18 cellular contexts compared by ENCODE assay signal in the genomic region with DNA sequence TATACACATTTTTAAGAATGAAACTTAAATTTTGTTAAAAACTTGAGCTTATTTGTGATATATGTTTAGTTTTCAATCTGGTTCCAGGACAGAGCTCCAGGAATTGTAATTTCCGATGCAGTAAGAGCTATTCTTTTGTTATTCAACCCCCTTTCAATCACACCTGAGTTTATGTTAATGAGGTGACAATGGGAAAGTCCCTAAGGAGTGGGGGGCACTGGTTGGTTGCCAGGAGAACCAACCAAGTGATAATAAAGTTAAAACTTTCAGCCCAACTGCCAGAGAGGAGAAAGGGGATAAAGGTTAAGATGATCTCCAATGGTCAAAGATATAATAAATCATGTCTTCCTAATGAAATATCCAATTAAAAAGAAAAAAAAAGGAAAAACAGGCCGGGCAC. TPM values are rescaled to one million over a fixed set of nuclear protein-coding genes. Genes with fewer than 3 reads are reported as not detected.
DNase-seq lines count a peak whose midpoint lies in the region; ATAC-seq and TF ChIP-seq lines count a peak whose summit lies in the region.
"Had no signal": no experiment of that assay in that cellular context is flagged by ENCODE, and none has a peak within 500 bp of the region (broad histone marks: within the 10 kb centered on the region; RNA-seq: fewer than 3 reads in every experiment).

No MANE protein-coding gene starts in this region.

- H3K9me2 ChIP-seq in OCI-LY7 (ENCODE audit: insufficient read depth, low read length): no peaks in the 10 kb centered on the region
- H3K9me2 ChIP-seq: SK-N-SH had no signal

- H3K27ac Mint-ChIP-seq in CD8-positive, alpha-beta T cell: peak overlapping the region; percentile 41
- peak overlapping the region; percentile 34 for H3K27ac Mint-ChIP-seq in activated T-helper 1 cell treated with anti-CD3 and anti-CD28 coated beads, Interleukin-12 subunit alpha, Interleukin-12 subunit beta, Interleukin-2, Interleukin-4 antibody, amounts not matched to agents 30 ng/mL and 10 ng/mL and 1 ng/mL, durations not matched to agents 14 hours and 24 hours and 36 hours
- H3K27ac Mint-ChIP-seq: HFFc6 had no signal

- no peak overlapping the region for H3K4me3 Mint-ChIP-seq in CD8-positive, alpha-beta T cell
- no peak overlapping the region for H3K4me3 Mint-ChIP-seq in activated T-helper 1 cell treated with anti-CD3 and anti-CD28 coated beads, Interleukin-12 subunit alpha, Interleukin-12 subunit beta, Interleukin-2, Interleukin-4 antibody, amounts not matched to agents 30 ng/mL and 10 ng/mL and 1 ng/mL, durations not matched to agents 14 hours and 24 hours and 36 hours
- H3K4me3 Mint-ChIP-seq: CD8-positive, alpha-beta memory T cell; HFFc6 had no signal

- H2AFZ ChIP-seq in OCI-LY7 (ENCODE audit: low read length): no peak overlapping the region

- no peaks in the 10 kb centered on the region for H3K9me3 Mint-ChIP-seq in CD8-positive, alpha-beta T cell
- no peaks in the 10 kb centered on the region for H3K9me3 Mint-ChIP-seq in activated T-helper 1 cell treated with anti-CD3 and anti-CD28 coated beads, Interleukin-12 subunit alpha, Interleukin-12 subunit beta, Interleukin-2, Interleukin-4 antibody, amounts not matched to agents 30 ng/mL and 10 ng/mL and 1 ng/mL, durations not matched to agents 14 hours and 24 hours and 36 hours
- H3K9me3 Mint-ChIP-seq: CD8-positive, alpha-beta memory T cell; HFFc6 had no signal

- H3K27ac ChIP-seq in CD8-positive, alpha-beta T cell (ENCODE audit: low read depth, low read length): no peak overlapping the region
- no peak overlapping the region for H3K27ac ChIP-seq in OCI-LY7 (ENCODE audit: low read depth, low read length, poor library complexity, severe bottlenecking)
- H3K27ac ChIP-seq: BLaER1 treated with 17β-estradiol and CSF1 and Interleukin-3, amounts not matched to agents 10 nM and 100 nM had no signal

- DNase-seq in CD8-positive, alpha-beta T cell: no peak
- peak; percentile 79 for DNase-seq in H7
- no peak for DNase-seq in activated T-helper 1 cell treated with anti-CD3 and anti-CD28 coated beads, Interleukin-12 subunit alpha, Interleukin-12 subunit beta, Interleukin-2, Interleukin-4 antibody, amounts not matched to agents 30 ng/mL and 10 ng/mL and 1 ng/mL, durations not matched to agents 14 hours and 24 hours and 36 hours (ENCODE audit: low spot score)
- DNase-seq in iPS-NIHi11 (ENCODE audit: low spot score): peak; percentile 29
- no peak for DNase-seq in OCI-LY7 (ENCODE audit: low spot score)
- DNase-seq in NCI-H187 treated with DMSO at 0.1 percent for 48 hours (lab: John Stamatoyannopoulos, UW): no peak
- no peak for DNase-seq in NCI-H1105 treated with DMSO at 0.1 percent for 48 hours (lab: John Stamatoyannopoulos, UW)
- DNase-seq: CD8-positive, alpha-beta memory T cell; DMS53; EL; HFFc6; NCI-H1092 treated with DMSO at 0.1 percent for 48 hours; NCI-H510A; NCI-H774; OCI-M1; SHP77; SK-N-SH had no signal

- peaks cover 10% of the 10 kb centered on the region for H3K36me3 ChIP-seq in CD8-positive, alpha-beta T cell (ENCODE audit: insufficient read depth, low read length)
- H3K36me3 ChIP-seq in H7 (replicated peaks; ENCODE audit: control insufficient read depth, insufficient read depth, low read length) (peaks cover 7% of the 10 kb centered on the region), OCI-LY7 (ENCODE audit: insufficient read depth, low read length) (peaks cover 73% of the 10 kb centered on the region)

- H3K27me3 ChIP-seq in CD8-positive, alpha-beta T cell (ENCODE audit: insufficient read depth, low read length): no peaks in the 10 kb centered on the region
- H3K27me3 ChIP-seq in H7 (ENCODE audit: control insufficient read depth, insufficient read depth, low read length): no peaks in the 10 kb centered on the region
- H3K27me3 ChIP-seq: BLaER1 treated with 17β-estradiol and CSF1 and Interleukin-3, amounts not matched to agents 10 nM and 100 nM had no signal

- H3K79me2 ChIP-seq in OCI-LY7 (ENCODE audit: insufficient read depth, low read depth, low read length): peaks cover 24% of the 10 kb centered on the region

- H3K4me1 Mint-ChIP-seq in CD8-positive, alpha-beta T cell (ENCODE audit: low read depth): peaks cover 11% of the 10 kb centered on the region
- H3K4me1 Mint-ChIP-seq in activated T-helper 1 cell treated with anti-CD3 and anti-CD28 coated beads, Interleukin-12 subunit alpha, Interleukin-12 subunit beta, Interleukin-2, Interleukin-4 antibody, amounts not matched to agents 30 ng/mL and 10 ng/mL and 1 ng/mL, durations not matched to agents 14 hours and 24 hours and 36 hours (ENCODE audit: low read depth): peaks cover 12% of the 10 kb centered on the region

- no peak overlapping the region for H3K4me2 ChIP-seq in OCI-LY7 (ENCODE audit: low read length)
- H3K4me2 ChIP-seq: BLaER1 treated with 17β-estradiol and CSF1 and Interleukin-3, amounts not matched to agents 10 nM and 100 nM; SK-N-SH had no signal

- POLR2A ChIA-PET in CD8-positive, alpha-beta T cell (lab: Charles Lee): no interaction called here
- POLR2A ChIA-PET in OCI-LY7 (lab: Charles Lee): interaction anchor here (0.5 to 1.4 kb wide), 5 partner anchors 10 to 654 kb away, joined by 3 to 6 read pairs (median 3); partner anchors contain the start of genes CASP8AP2 and PM20D2

- no peaks in the 10 kb centered on the region for H3K9me3 ChIP-seq in CD8-positive, alpha-beta T cell (ENCODE audit: low read length)
- H3K9me3 ChIP-seq in OCI-LY7 (ENCODE audit: low read length): no peaks in the 10 kb centered on the region
- H3K9me3 ChIP-seq: BLaER1 treated with 17β-estradiol and CSF1 and Interleukin-3, amounts not matched to agents 10 nM and 100 nM; SK-N-SH had no signal

- CTCF ChIA-PET in CD8-positive, alpha-beta T cell (lab: Charles Lee): interaction anchor here (1.0 to 1.6 kb wide), 2 partner anchors 17 to 21 kb away, joined by 3 to 4 read pairs; no protein-coding TSS in a partner anchor
- CTCF ChIA-PET in OCI-LY7 (lab: Charles Lee; ENCODE audit: unreplicated experiment): no interaction called here

- no peak overlapping the region for H3K4me3 ChIP-seq in CD8-positive, alpha-beta T cell (ENCODE audit: low read depth, low read length)
- H3K4me3 ChIP-seq in H7 (ENCODE audit: insufficient read depth, low read depth, low read length) (no peak overlapping the region), OCI-LY7 (ENCODE audit: low read depth, low read length, poor library complexity, severe bottlenecking) (no peak overlapping the region)
- H3K4me3 ChIP-seq: BLaER1 treated with 17β-estradiol and CSF1 and Interleukin-3, amounts not matched to agents 10 nM and 100 nM had no signal

- peaks cover 6% of the 10 kb centered on the region for H3K4me1 ChIP-seq in CD8-positive, alpha-beta T cell (ENCODE audit: insufficient read depth, low read length)
- no peaks in the 10 kb centered on the region for H3K4me1 ChIP-seq in OCI-LY7 (ENCODE audit: insufficient read depth, low read length, poor library complexity, severe bottlenecking)

- no peak for ATAC-seq in CD8-positive, alpha-beta T cell

- 0 out of 2 replicates have a peak, but pooled peaks cover 7% of the 10 kb centered on the region for H4K20me1 ChIP-seq in OCI-LY7 (ENCODE audit: insufficient read depth, low read length)

- no TSS peak for BruUV-seq in OCI-LY7 (replicated peaks; lab: Mats Ljungman, UMichigan)

- intact Hi-C loops in CD8-positive, alpha-beta T cell (cut with DNase I, micrococcal nuclease): no loop called here
- intact Hi-C loops in activated T-helper 1 cell treated with anti-CD3 and anti-CD28 coated beads, Interleukin-12 subunit alpha, Interleukin-12 subunit beta, Interleukin-2, Interleukin-4 antibody, amounts not matched to agents 30 ng/mL and 10 ng/mL and 1 ng/mL, durations not matched to agents 14 hours and 24 hours and 36 hours (cut with micrococcal nuclease): no loop called here
- intact Hi-C loops in OCI-LY7 (cut with micrococcal nuclease; ENCODE audit: unreplicated experiment): no loop called here

- TF ChIP-seq CTCF in CD8-positive, alpha-beta T cell (IDR thresholded peaks at IDR 0.05): no peak
- no peak for TF ChIP-seq CTCF in OCI-LY7 (conservative IDR thresholded peaks at IDR 0.05; ENCODE audit: low read length)

- no peaks in the 10 kb centered on the region for H3K27me3 Mint-ChIP-seq in CD8-positive, alpha-beta T cell (ENCODE audit: low read depth)
- no peaks in the 10 kb centered on the region for H3K27me3 Mint-ChIP-seq in activated T-helper 1 cell treated with anti-CD3 and anti-CD28 coated beads, Interleukin-12 subunit alpha, Interleukin-12 subunit beta, Interleukin-2, Interleukin-4 antibody, amounts not matched to agents 30 ng/mL and 10 ng/mL and 1 ng/mL, durations not matched to agents 14 hours and 24 hours and 36 hours (ENCODE audit: insufficient read depth)
- H3K27me3 Mint-ChIP-seq: CD8-positive, alpha-beta memory T cell had no signal

- peaks cover 61% of the 10 kb centered on the region for H3K36me3 Mint-ChIP-seq in CD8-positive, alpha-beta T cell
- peaks cover 30% of the 10 kb centered on the region for H3K36me3 Mint-ChIP-seq in activated T-helper 1 cell treated with anti-CD3 and anti-CD28 coated beads, Interleukin-12 subunit alpha, Interleukin-12 subunit beta, Interleukin-2, Interleukin-4 antibody, amounts not matched to agents 30 ng/mL and 10 ng/mL and 1 ng/mL, durations not matched to agents 14 hours and 24 hours and 36 hours (ENCODE audit: low read depth)

RNA-seq across cellular contexts. Expression of gene MDN1, which starts 19.8 kb away (rescaled TPM):
- 10 to 100 TPM; 39.5 to 43.2 TPM for total RNA-seq in CD8-positive, alpha-beta T cell
- total RNA-seq in H7 (2014; rRNA removed; shearing (Covaris generic)): 53.2 and 79.3 TPM in 2 replicates
- total RNA-seq in activated T-helper 1 cell treated with anti-CD3 and anti-CD28 coated beads, Interleukin-12 subunit alpha, Interleukin-12 subunit beta, Interleukin-2, Interleukin-4 antibody, amounts not matched to agents 30 ng/mL and 10 ng/mL and 1 ng/mL, durations not matched to agents 14 hours and 24 hours and 36 hours: 74.6 and 77.9 TPM in 2 replicates
- total RNA-seq in OCI-LY7 (2014; rRNA removed; shearing (Covaris generic)): 42.9 and 48.6 TPM in 2 replicates
- total RNA-seq in OCI-LY7 (2022): 55.3 and 62.3 TPM in 2 replicates

RNA-seq across cellular contexts. Expression of gene CASP8AP2, which starts 29.9 kb away (rescaled TPM):
- total RNA-seq in CD8-positive, alpha-beta T cell: 10 to 100 TPM; 13.1 to 14.8 TPM
- 11.3 and 20.2 TPM in 2 replicates for total RNA-seq in H7 (2014; rRNA removed; shearing (Covaris generic))
- total RNA-seq in activated T-helper 1 cell treated with anti-CD3 and anti-CD28 coated beads, Interleukin-12 subunit alpha, Interleukin-12 subunit beta, Interleukin-2, Interleukin-4 antibody, amounts not matched to agents 30 ng/mL and 10 ng/mL and 1 ng/mL, durations not matched to agents 14 hours and 24 hours and 36 hours: 38.3 and 40.2 TPM in 2 replicates
- total RNA-seq in OCI-LY7 (2014; rRNA removed; shearing (Covaris generic)): 22.6 and 23.7 TPM in 2 replicates
- total RNA-seq in OCI-LY7 (2022): 39.5 and 40.0 TPM in 2 replicates

Comparison
In these comparisons a context has a peak if more than half of its experiments do, and no peak if none do; other contexts are left out.
1. DNase-seq: peak in H7 (single experiment) and iPS-NIHi11 (single experiment); none in CD8-positive, alpha-beta T cell (0 of 7), activated T-helper 1 cell treated with anti-CD3 and anti-CD28 coated beads, Interleukin-12 subunit alpha, Interleukin-12 subunit beta, Interleukin-2, Interleukin-4 antibody, amounts not matched to agents 30 ng/mL and 10 ng/mL and 1 ng/mL, durations not matched to agents 14 hours and 24 hours and 36 hours (single experiment), OCI-LY7 (single experiment), NCI-H187 treated with DMSO at 0.1 percent for 48 hours (single experiment) and NCI-H1105 treated with DMSO at 0.1 percent for 48 hours (single experiment).